Comparison of ENCODE assay signal across 13 cellular contexts in genomic region chr12:110668480-110669192, GRCh38. TPM values are rescaled to one million over a fixed set of nuclear protein-coding genes. Genes with fewer than 3 reads are reported as not detected.
DNase-seq lines count a peak whose midpoint lies in the region; ATAC-seq, FAIRE-seq and TF ChIP-seq lines count a peak whose summit lies in the region.
"Had no signal": no experiment of that assay in that cellular context is flagged by ENCODE, and none has a peak within 500 bp of the region (broad histone marks: within the 10 kb centered on the region; RNA-seq: fewer than 3 reads in every experiment).

No MANE protein-coding gene starts in this region.

- H3K79me2 ChIP-seq in Karpas-422 (ENCODE audit: low read length) = no peaks in the 10 kb centered on the region

- peak; percentile 64 for FAIRE-seq in GM19239 (lab: Jason Lieb, UNC)

- DNase-seq in GM06990 (ENCODE audit: extremely low read depth, insufficient read length) (peak; percentile 46), GM19239 (ENCODE audit: insufficient read length, low spot score) (no peak), Karpas-422 (no peak), memory B cell (ENCODE audit: low spot score in 2 of 2) (peak in 1 of 2 donors; percentile 13), nucleus accumbens (lab: John Stamatoyannopoulos, UW) (no peak), RWPE1 (ENCODE audit: low spot score) (no peak), COR-L47 (lab: John Stamatoyannopoulos, UW) (no peak)
- no peak for DNase-seq in stimulated activated naive CD4-positive, alpha-beta T cell treated with Interleukin-2 at 50 U/mL for 16 hours (lab: John Stamatoyannopoulos, UW)
- DNase-seq: activated CD4-positive, alpha-beta T cell treated with anti-CD3 and anti-CD28 coated beads, Interleukin-2, amount 50 U/mL, for 48 hours; OCI-M1; right cardiac atrium; stimulated activated CD4-positive, alpha-beta T cell treated with anti-CD3 and anti-CD28 coated beads, Interleukin-4, amount 100 ng/mL, for 24 hours had no signal

- H3K4me2 ChIP-seq in Karpas-422 (ENCODE audit: low read depth, low read length, poor library complexity, severe bottlenecking) = peak overlapping the region; percentile 66

- peak overlapping the region; percentile 70 for H3K4me3 ChIP-seq in GM06990 (replicated peaks; ENCODE audit: low read depth, low read length)
- peak overlapping the region; percentile 28; the same call in 1 of the 2 replicates for H3K4me3 ChIP-seq in Karpas-422 (ENCODE audit: low read length)

- H3K27ac Mint-ChIP-seq in memory B cell = peak overlapping the region; percentile 99

- H3K36me3 Mint-ChIP-seq in memory B cell = peaks cover 45% of the 10 kb centered on the region

- no peaks in the 10 kb centered on the region for H4K20me1 ChIP-seq in Karpas-422 (ENCODE audit: insufficient read depth, low read depth, low read length)

- no peaks in the 10 kb centered on the region for H3K9me3 Mint-ChIP-seq in memory B cell

- H3K27ac ChIP-seq in Karpas-422 (ENCODE audit: low read length) = no peak overlapping the region
- H3K27ac ChIP-seq in RWPE1 = no peak overlapping the region
- H3K27ac ChIP-seq: C4-2B had no signal

- H3K4me1 ChIP-seq in Karpas-422 (ENCODE audit: low read length) = peaks cover 26% of the 10 kb centered on the region

- H3K4me3 Mint-ChIP-seq in memory B cell = peak overlapping the region; percentile 83

- H2AFZ ChIP-seq in Karpas-422 (ENCODE audit: low read length) = peak overlapping the region; percentile 77

- H3K9me2 ChIP-seq in Karpas-422 (replicated peaks; ENCODE audit: insufficient read depth, low read length) = no peaks in the 10 kb centered on the region

- H3K4me1 Mint-ChIP-seq in memory B cell = peaks cover 57% of the 10 kb centered on the region

- POLR2A ChIA-PET in RWPE1 (lab: Yijun Ruan, JAX; ENCODE audit: low non-redundant PET) = no interaction called here

- peaks cover 9% of the 10 kb centered on the region for H3K36me3 ChIP-seq in GM06990 (ENCODE audit: control insufficient read depth, insufficient read depth, low read length)
- no peaks in the 10 kb centered on the region for H3K36me3 ChIP-seq in Karpas-422 (ENCODE audit: insufficient read depth, low read length)

- TF ChIP-seq CTCF in GM06990 (IDR thresholded peaks at IDR 0.05; ENCODE audit: insufficient read depth, low read length, poor library complexity, severe bottlenecking) = no peak
- no peak for TF ChIP-seq CTCF in RWPE1 (conservative IDR thresholded peaks at IDR 0.05; ENCODE audit: low read depth)

- no peaks in the 10 kb centered on the region for H3K27me3 Mint-ChIP-seq in memory B cell

- peak; percentile 11 for ATAC-seq in memory B cell (ENCODE audit: low read depth)
- ATAC-seq: right cardiac atrium had no signal

- peak overlapping the region; percentile 49 for H3K9ac ChIP-seq in Karpas-422 (ENCODE audit: low read length)

- CTCF ChIA-PET in RWPE1 (lab: Yijun Ruan, JAX) = interaction anchor here (1.0 kb wide), 1 partner anchor 11 kb away, joined by 4 read pairs; no protein-coding TSS in a partner anchor

- H3K27me3 ChIP-seq in GM06990 (replicated peaks; ENCODE audit: control insufficient read depth, insufficient read depth, low read length) (no peaks in the 10 kb centered on the region), Karpas-422 (ENCODE audit: low read length) (no peaks in the 10 kb centered on the region)

- peaks cover 4% of the 10 kb centered on the region; the same call in 1 of the 2 replicates for H3K9me3 ChIP-seq in Karpas-422 (ENCODE audit: low read length)

RNA-seq across cellular contexts. Expression of gene HVCN1, which starts 20.3 kb away (rescaled TPM):
- total RNA-seq in Karpas-422 (2014; rRNA removed; shearing (Covaris generic); ENCODE audit: low replicate concordance) = 5.1 and 11.5 TPM in 2 replicates

RNA-seq across cellular contexts. Expression of gene TCTN1, which starts 54.7 kb away (rescaled TPM):
- total RNA-seq in Karpas-422 (2014; rRNA removed; shearing (Covaris generic); ENCODE audit: low replicate concordance) = 31.0 and 31.3 TPM in 2 replicates
